ENCODE assay signal across 1 cellular context in the genomic region with DNA sequence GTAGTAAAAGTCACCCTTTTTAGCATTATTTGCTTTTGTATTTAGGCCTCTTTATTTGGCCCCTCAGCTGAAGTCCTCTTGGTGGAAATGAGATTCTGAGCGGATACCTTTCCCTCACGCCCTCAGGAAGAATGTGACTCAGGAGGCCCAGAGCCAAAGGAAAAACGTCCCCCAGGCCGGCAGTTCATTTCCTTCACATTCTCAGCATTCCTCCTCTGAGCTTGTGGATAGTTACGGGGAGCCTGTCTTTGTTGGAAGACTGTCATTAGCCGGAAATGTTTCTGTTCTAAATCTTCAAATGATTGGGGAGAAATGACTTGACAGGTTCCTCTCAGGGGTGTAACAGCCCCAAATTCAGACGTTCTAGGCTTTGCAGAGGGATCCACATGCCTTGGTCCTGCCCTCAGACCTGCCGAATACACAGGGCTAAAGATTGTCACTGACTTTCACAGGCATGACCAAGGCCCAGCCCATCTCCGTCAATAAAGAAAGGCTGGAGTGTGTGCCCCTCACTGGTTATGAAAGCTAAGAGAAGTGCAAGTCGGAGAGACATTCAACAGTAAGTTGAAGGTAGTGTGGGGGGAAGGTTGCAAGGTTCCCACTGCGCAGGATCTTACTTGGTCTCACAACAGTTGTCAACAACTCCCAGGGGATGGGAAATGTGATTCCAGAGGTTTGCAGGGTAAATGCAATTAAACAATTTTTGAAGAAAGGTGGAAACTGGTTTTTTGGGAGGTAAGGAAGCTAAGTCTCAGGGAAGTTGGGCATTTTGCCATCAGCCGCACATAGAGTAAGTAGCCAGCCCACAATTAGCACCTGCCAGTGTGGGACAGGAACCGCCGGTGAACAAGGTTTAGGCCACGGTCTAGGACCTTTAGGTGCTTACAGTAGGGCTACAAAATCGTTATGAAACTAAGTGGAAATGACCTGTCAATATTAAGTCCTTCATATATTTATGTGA.
TF ChIP-seq lines count a peak whose summit lies in the region.

No MANE protein-coding gene starts in this region.

TF ChIP-seq in GM23338, 12 proteins besides CTCF, POLR2A, EP300 and RAD21 (continued from another document):
- TF ChIP-seq, protein P1, sequence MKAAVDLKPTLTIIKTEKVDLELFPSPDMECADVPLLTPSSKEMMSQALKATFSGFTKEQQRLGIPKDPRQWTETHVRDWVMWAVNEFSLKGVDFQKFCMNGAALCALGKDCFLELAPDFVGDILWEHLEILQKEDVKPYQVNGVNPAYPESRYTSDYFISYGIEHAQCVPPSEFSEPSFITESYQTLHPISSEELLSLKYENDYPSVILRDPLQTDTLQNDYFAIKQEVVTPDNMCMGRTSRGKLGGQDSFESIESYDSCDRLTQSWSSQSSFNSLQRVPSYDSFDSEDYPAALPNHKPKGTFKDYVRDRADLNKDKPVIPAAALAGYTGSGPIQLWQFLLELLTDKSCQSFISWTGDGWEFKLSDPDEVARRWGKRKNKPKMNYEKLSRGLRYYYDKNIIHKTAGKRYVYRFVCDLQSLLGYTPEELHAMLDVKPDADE (IDR thresholded peaks at IDR 0.05): no peak
